ENCODE assay signal across 1 cellular context in genomic region chr5:150317048-150318003, GRCh38.
TF ChIP-seq lines count a peak whose summit lies in the region.

No MANE protein-coding gene starts in this region.

TF ChIP-seq in HepG2, 621 proteins besides CTCF, POLR2A, EP300 and RAD21 (continued from another document and continues in another):
- TF ChIP-seq GATA4 (IDR thresholded peaks at IDR 0.05; ENCODE audit: borderline replicate concordance, low read depth) = no peak
- no peak for TF ChIP-seq ZNF20 (CRISPR knock-in tag; IDR thresholded peaks at IDR 0.05)
- no peak for TF ChIP-seq MEF2D (CRISPR knock-in tag; IDR thresholded peaks at IDR 0.05)
- TF ChIP-seq ZSCAN21 (CRISPR knock-in tag; IDR thresholded peaks at IDR 0.05; ENCODE audit: borderline replicate concordance) = peak; percentile 55
- no peak for TF ChIP-seq ZNF703 (CRISPR knock-in tag; IDR thresholded peaks at IDR 0.05; ENCODE audit: borderline replicate concordance)
- no peak for TF ChIP-seq KAT7 (CRISPR knock-in tag; IDR thresholded peaks at IDR 0.05; ENCODE audit: borderline replicate concordance)
- TF ChIP-seq ZNF614 (CRISPR knock-in tag; IDR thresholded peaks at IDR 0.05; ENCODE audit: borderline replicate concordance) = no peak
- TF ChIP-seq THRA (CRISPR knock-in tag; IDR thresholded peaks at IDR 0.05; ENCODE audit: borderline replicate concordance) = peak; percentile 34; the same call in 1 of the 2 replicates
- no peak for TF ChIP-seq MIXL1 (CRISPR knock-in tag; IDR thresholded peaks at IDR 0.05)
- TF ChIP-seq ZNF788 (CRISPR knock-in tag; IDR thresholded peaks at IDR 0.05; ENCODE audit: borderline replicate concordance) = peak; percentile 38; the same call in 1 of the 2 replicates
- no peak for TF ChIP-seq NONO (IDR thresholded peaks at IDR 0.05)
- no peak for TF ChIP-seq NONO (CRISPR knock-in tag; conservative IDR thresholded peaks at IDR 0.05)
- no peak for TF ChIP-seq ZNF382 (CRISPR knock-in tag; IDR thresholded peaks at IDR 0.05; ENCODE audit: borderline replicate concordance)
- no peak for TF ChIP-seq ZSCAN12 (CRISPR knock-in tag; IDR thresholded peaks at IDR 0.05)
- no peak for TF ChIP-seq ZZZ3 (CRISPR knock-in tag; IDR thresholded peaks at IDR 0.05; ENCODE audit: borderline replicate concordance)
- 0 out of 2 replicates have a peak, but pooled peaks have one; percentile 61 for TF ChIP-seq IRF9 (CRISPR knock-in tag; IDR thresholded peaks at IDR 0.05; ENCODE audit: borderline replicate concordance)
- no peak for TF ChIP-seq HBP1 (CRISPR knock-in tag; IDR thresholded peaks at IDR 0.05; ENCODE audit: low read depth)
- TF ChIP-seq ZNF292 (CRISPR knock-in tag; IDR thresholded peaks at IDR 0.05; ENCODE audit: borderline replicate concordance, low read depth) = 0 out of 2 replicates have a peak, but pooled peaks have one; percentile 24
- no peak for TF ChIP-seq AHR (CRISPR knock-in tag; IDR thresholded peaks at IDR 0.05)
- TF ChIP-seq RBM39 (IDR thresholded peaks at IDR 0.05; ENCODE audit: low read depth, low read length, poor library complexity, severe bottlenecking) = no peak
- TF ChIP-seq MAX (IDR thresholded peaks at IDR 0.05) = no peak; the same call in 1 of the 2 replicates
- peak; percentile 75 for TF ChIP-seq NR2C2 (CRISPR knock-in tag; IDR thresholded peaks at IDR 0.05; ENCODE audit: borderline replicate concordance)
- no peak for TF ChIP-seq LBX2 (CRISPR knock-in tag; IDR thresholded peaks at IDR 0.05; ENCODE audit: borderline replicate concordance)
- TF ChIP-seq ONECUT2 (CRISPR knock-in tag; IDR thresholded peaks at IDR 0.05) = no peak
- TF ChIP-seq SMARCE1 (IDR thresholded peaks at IDR 0.05; ENCODE audit: borderline replicate concordance) = no peak
- TF ChIP-seq BHLHE40 (IDR thresholded peaks at IDR 0.05; ENCODE audit: low read length) = no peak
- no peak for TF ChIP-seq ZNF451 (CRISPR knock-in tag; IDR thresholded peaks at IDR 0.05)
- TF ChIP-seq ARID5B (CRISPR knock-in tag; IDR thresholded peaks at IDR 0.05) = peak; percentile 68
- no peak for TF ChIP-seq ARID3A (IDR thresholded peaks at IDR 0.05; ENCODE audit: low read depth, low read length)
- no peak for TF ChIP-seq SNAPC4 (CRISPR knock-in tag; IDR thresholded peaks at IDR 0.05)
- peak; percentile 75 for TF ChIP-seq ZNF687 (CRISPR knock-in tag; IDR thresholded peaks at IDR 0.05)
- TF ChIP-seq LCORL (IDR thresholded peaks at IDR 0.05) = no peak
- no peak for TF ChIP-seq LCORL (CRISPR knock-in tag; IDR thresholded peaks at IDR 0.05)
- TF ChIP-seq ZNF768 (CRISPR knock-in tag; IDR thresholded peaks at IDR 0.05) = peak; percentile 88
- no peak for TF ChIP-seq ZBTB21 (CRISPR knock-in tag; IDR thresholded peaks at IDR 0.05)
- peak; percentile 26; the same call in 1 of the 2 replicates for TF ChIP-seq NR2F2 (IDR thresholded peaks at IDR 0.05; ENCODE audit: borderline replicate concordance, low read depth)
- no peak for TF ChIP-seq PHF20 (CRISPR knock-in tag; IDR thresholded peaks at IDR 0.05)
- TF ChIP-seq CBX1 (IDR thresholded peaks at IDR 0.05; ENCODE audit: low read depth) = no peak
- TF ChIP-seq ZFP36L1 (CRISPR knock-in tag; IDR thresholded peaks at IDR 0.05) = no peak
- TF ChIP-seq XRCC5 (optimal IDR thresholded peaks at IDR 0.05; ENCODE audit: low read length) = peak; percentile 58
